Comparison of ENCODE assay signal across 11 cellular contexts in genomic region chr3:32493437-32494414, GRCh38. TPM values are rescaled to one million over a fixed set of nuclear protein-coding genes. Genes with fewer than 3 reads are reported as not detected.
A peak's percentile ranks its signal among the peaks of the same experiment; 100 is the strongest.
DNase-seq lines count a peak whose midpoint lies in the region; ATAC-seq, FAIRE-seq and TF ChIP-seq lines count a peak whose summit lies in the region.
"Had no signal": no experiment of that assay in that cellular context is flagged by ENCODE, and none has a peak within 500 bp of the region (broad histone marks: within the 10 kb centered on the region; RNA-seq: fewer than 3 reads in every experiment).

No MANE protein-coding gene starts in this region.

- peak; percentile 52 for DNase-seq in EH (ENCODE audit: low read depth)
- DNase-seq in bronchial epithelial cell (ENCODE audit: low read depth), result peak; percentile 40
- DNase-seq in thyroid gland, result no peak
- DNase-seq in activated naive CD4-positive, alpha-beta T cell treated with anti-CD3 and anti-CD28 coated beads for 36 hours, result no peak
- no peak for DNase-seq in coronary artery (ENCODE audit: low spot score)
- DNase-seq in H7, result no peak
- DNase-seq: aorta; CD8-positive, alpha-beta T cell had no signal

- TF ChIP-seq CTCF in bronchial epithelial cell (IDR thresholded peaks at IDR 0.05; ENCODE audit: insufficient read depth, low read length, severe bottlenecking) (no peak), thyroid gland (IDR thresholded peaks at IDR 0.05) (no peak), coronary artery (IDR thresholded peaks at IDR 0.05) (no peak)

- ATAC-seq in GM19397 (IDR thresholded peaks at IDR 0.05; ENCODE audit: unreplicated experiment) (peak; percentile 76), HG03103 (IDR thresholded peaks at IDR 0.05; ENCODE audit: low read depth, unreplicated experiment) (peak; percentile 56)
- ATAC-seq: CD8-positive, alpha-beta T cell had no signal

- H3K36me3 ChIP-seq in bronchial epithelial cell (ENCODE audit: control insufficient read depth, insufficient read depth, low read length) (no peaks in the 10 kb centered on the region), thyroid gland (no peaks in the 10 kb centered on the region), H7 (replicated peaks; ENCODE audit: control insufficient read depth, insufficient read depth, low read length) (no peaks in the 10 kb centered on the region)

- no peaks in the 10 kb centered on the region for H3K27me3 Mint-ChIP-seq in activated naive CD4-positive, alpha-beta T cell treated with anti-CD3 and anti-CD28 coated beads for 36 hours (ENCODE audit: low read depth)

- peaks cover 4 to 7% of the 10 kb centered on the region in 2 donors for H3K4me1 ChIP-seq in thyroid gland

- TF ChIP-seq POLR2A in thyroid gland (IDR thresholded peaks at IDR 0.05), result no peak

- no peaks in the 10 kb centered on the region for H3K27me3 ChIP-seq in bronchial epithelial cell (ENCODE audit: control insufficient read depth, insufficient read depth, low read length)
- H3K27me3 ChIP-seq in thyroid gland, result no peaks in the 10 kb centered on the region
- no peaks in the 10 kb centered on the region for H3K27me3 ChIP-seq in H7 (ENCODE audit: control insufficient read depth, insufficient read depth, low read length)

- H3K4me3 ChIP-seq in bronchial epithelial cell (ENCODE audit: low read depth, low read length) (no peak overlapping the region), thyroid gland (replicated peaks in 1 of 3) (no peak overlapping the region), coronary artery (no peak overlapping the region), H7 (ENCODE audit: insufficient read depth, low read depth, low read length) (no peak overlapping the region)

- no peak overlapping the region for H3K27ac Mint-ChIP-seq in activated naive CD4-positive, alpha-beta T cell treated with anti-CD3 and anti-CD28 coated beads for 36 hours
- H3K27ac Mint-ChIP-seq: CD8-positive, alpha-beta T cell; immature natural killer cell had no signal

- H3K36me3 Mint-ChIP-seq in activated naive CD4-positive, alpha-beta T cell treated with anti-CD3 and anti-CD28 coated beads for 36 hours (ENCODE audit: low read depth), result peaks cover 10% of the 10 kb centered on the region

- FAIRE-seq in bronchial epithelial cell (lab: Jason Lieb, UNC), result no peak

- intact Hi-C loops in thyroid gland (cut with DNase I), result no loop called here
- intact Hi-C loops in activated naive CD4-positive, alpha-beta T cell treated with anti-CD3 and anti-CD28 coated beads for 36 hours (cut with micrococcal nuclease), result no loop called here

- H3K4me1 Mint-ChIP-seq in activated naive CD4-positive, alpha-beta T cell treated with anti-CD3 and anti-CD28 coated beads for 36 hours (ENCODE audit: low read depth), result peaks cover 15% of the 10 kb centered on the region

- no peak overlapping the region for H3K27ac ChIP-seq in thyroid gland
- H3K27ac ChIP-seq in coronary artery, result no peak overlapping the region

- CTCF ChIA-PET in activated naive CD4-positive, alpha-beta T cell treated with anti-CD3 and anti-CD28 coated beads for 36 hours (lab: Charles Lee), result interaction anchor here (0.6 to 1.3 kb wide), 2 partner anchors 23 to 26 kb away, joined by 3 to 6 read pairs; no protein-coding TSS in a partner anchor

- no peaks in the 10 kb centered on the region for H3K9me3 Mint-ChIP-seq in activated naive CD4-positive, alpha-beta T cell treated with anti-CD3 and anti-CD28 coated beads for 36 hours
- H3K9me3 Mint-ChIP-seq: CD8-positive, alpha-beta T cell; immature natural killer cell had no signal

- no peaks in the 10 kb centered on the region for H3K9me3 ChIP-seq in thyroid gland

- 76 to 89% methylated on average over 3 of the region's 3 CpGs for WGBS in thyroid gland, 2 donors

- no peak overlapping the region for H3K4me3 Mint-ChIP-seq in activated naive CD4-positive, alpha-beta T cell treated with anti-CD3 and anti-CD28 coated beads for 36 hours
- H3K4me3 Mint-ChIP-seq: CD8-positive, alpha-beta T cell; immature natural killer cell had no signal

RNA-seq across cellular contexts. Expression of gene CMTM6, which starts 8.9 kb away (rescaled TPM):
- total RNA-seq in bronchial epithelial cell (95.8 and 98.3 TPM in 2 replicates), thyroid gland (100 to 1,000 TPM in 1 of 4 donors, 10 to 100 TPM in 3; 63.8 to 124 (median 71.3) TPM)
- total RNA-seq in activated naive CD4-positive, alpha-beta T cell treated with anti-CD3 and anti-CD28 coated beads for 36 hours, result 10 to 100 TPM; 43.7 to 44.3 TPM
- total RNA-seq in H7 (2014; rRNA removed; shearing (Covaris generic)), result 48.2 and 53.9 TPM in 2 replicates

Comparison
In these comparisons a context has a peak if more than half of its experiments do, and no peak if none do; other contexts are left out.
1. DNase-seq: peak in EH (single experiment) and bronchial epithelial cell (single experiment); none in thyroid gland (0 of 2), activated naive CD4-positive, alpha-beta T cell treated with anti-CD3 and anti-CD28 coated beads for 36 hours (single experiment), coronary artery (single experiment) and H7 (single experiment).